ENCODE assay signal across 29 cellular contexts in genomic region chr10:95458824-95459223, GRCh38.
DNase-seq lines count a peak whose midpoint lies in the region; ATAC-seq and TF ChIP-seq lines count a peak whose summit lies in the region.
"Had no signal": no experiment of that assay in that cellular context is flagged by ENCODE, and none has a peak within 500 bp of the region (broad histone marks: within the 10 kb centered on the region; RNA-seq: fewer than 3 reads in every experiment).

No MANE protein-coding gene starts in this region.

- TF ChIP-seq CTCF in left ventricle myocardium inferior (IDR thresholded peaks at IDR 0.05; ENCODE audit: borderline replicate concordance) (no peak), GM10248 (IDR thresholded peaks at IDR 0.05; ENCODE audit: control extremely low read depth, extremely low read depth, low read depth, missing control alignments) (no peak)

- no peaks in the 10 kb centered on the region for H3K36me3 ChIP-seq in left ventricle myocardium inferior
- H3K36me3 ChIP-seq: HAP-1, pancreas, Peyer's patch, upper lobe of left lung had no signal

- ATAC-seq in Right ventricle myocardium inferior = no peak
- no peak for ATAC-seq in activated T-cell treated with anti-CD3 and anti-CD28 coated beads, Interleukin-2, amount 50 U/mL, for 72 hours (replicated peaks in 1 of 2)
- ATAC-seq: activated CD8-positive, alpha-beta T cell treated with anti-CD3 and anti-CD28 coated beads, Interleukin-2, amount 10 ng/mL, durations not matched to agents 7 days and 5 days; activated T-helper 17 cell treated with anti-CD3 and anti-CD28 coated beads, Interleukin-2, amount 50 U/mL, for 72 hours; pancreas had no signal

- intact Hi-C loops in left ventricle myocardium inferior (cut with micrococcal nuclease) (no loop called here), Right ventricle myocardium inferior (cut with DNase I) (no loop called here)

- peak overlapping the region; percentile 92 for H3K27ac ChIP-seq in left ventricle myocardium inferior (replicated peaks)
- peak overlapping the region; percentile 55 for H3K27ac ChIP-seq in layer of hippocampus (ENCODE audit: low read depth, low read length)
- H3K27ac ChIP-seq: pancreas, upper lobe of left lung had no signal

- no peaks in the 10 kb centered on the region for H3K9me3 ChIP-seq in left ventricle myocardium inferior (replicated peaks)
- H3K9me3 ChIP-seq: Caco-2, HAP-1, pancreas, Peyer's patch, upper lobe of left lung had no signal

- H3K4me1 ChIP-seq in left ventricle myocardium inferior = peaks cover 90% of the 10 kb centered on the region
- H3K4me1 ChIP-seq: HAP-1 had no signal

- H3K27me3 Mint-ChIP-seq in activated T-cell treated with anti-CD3 and anti-CD28 coated beads, Interleukin-2, amount 50 U/mL, for 72 hours (ENCODE audit: low read depth) = peaks cover 14% of the 10 kb centered on the region

- no peaks in the 10 kb centered on the region for H3K36me3 Mint-ChIP-seq in activated T-cell treated with anti-CD3 and anti-CD28 coated beads, Interleukin-2, amount 50 U/mL, for 72 hours (ENCODE audit: insufficient read depth in 2 of 2)
- H3K36me3 Mint-ChIP-seq: activated naive CD4-positive, alpha-beta T cell treated with anti-CD3 and anti-CD28 coated beads, Interleukin-2, amount 10 ng/mL, durations not matched to agents 7 days and 5 days; CD14-positive monocyte had no signal

- H3K4me3 ChIP-seq in left ventricle myocardium inferior = no peak overlapping the region
- H3K4me3 ChIP-seq: HAP-1, pancreas, Peyer's patch, upper lobe of left lung had no signal

- DNase-seq in left ventricle myocardium inferior = no peak
- no peak for DNase-seq in Right ventricle myocardium inferior (ENCODE audit: missing footprints)
- DNase-seq in renal cortical epithelial cell (ENCODE audit: low read depth) = peak; percentile 46
- no peak for DNase-seq in activated T-cell treated with anti-CD3 and anti-CD28 coated beads, Interleukin-2, amount 50 U/mL, for 72 hours
- no peak for DNase-seq in ureter (ENCODE audit: low spot score)
- DNase-seq in GM10248 (ENCODE audit: extremely low spot score) = no peak
- no peak for DNase-seq in NCI-H1105 treated with DMSO at 0.1 percent for 48 hours (lab: John Stamatoyannopoulos, UW)
- DNase-seq: activated CD8-positive, alpha-beta T cell treated with anti-CD3 and anti-CD28 coated beads, Interleukin-2, amount 10 ng/mL, durations not matched to agents 7 days and 5 days; activated naive CD4-positive, alpha-beta T cell treated with anti-CD3 and anti-CD28 coated beads, Interleukin-2, amount 10 ng/mL, durations not matched to agents 7 days and 5 days; Caco-2; DMS53; endodermal cell; hippocampal formation; Kasumi-1; NCI-H1436; NCI-H2107; NCI-H446 treated with DMSO at 0.1 percent for 48 hours; NCI-H774; pancreas; Peyer's patch; stimulated activated CD4-positive, alpha-beta T cell treated with anti-CD3 and anti-CD28 coated beads, Interleukin-2, amount 100 ng/mL, for 48 hours; SW 1271; upper lobe of left lung had no signal

- H3K27ac Mint-ChIP-seq in activated T-cell treated with anti-CD3 and anti-CD28 coated beads, Interleukin-2, amount 50 U/mL, for 72 hours = no peak overlapping the region
- H3K27ac Mint-ChIP-seq: activated CD8-positive, alpha-beta T cell treated with anti-CD3 and anti-CD28 coated beads, Interleukin-2, amount 10 ng/mL, durations not matched to agents 7 days and 5 days; activated naive CD4-positive, alpha-beta T cell treated with anti-CD3 and anti-CD28 coated beads, Interleukin-2, amount 10 ng/mL, durations not matched to agents 7 days and 5 days; activated T-helper 17 cell treated with anti-CD3 and anti-CD28 coated beads, Interleukin-2, amount 50 U/mL, for 72 hours; CD14-positive monocyte; dendritic cell treated with granulocyte-macrophage colony-stimulating factor and Interleukin-4, amounts not matched to agents 40 ng/mL and 50 ng/mL, for 4 days had no signal

- CTCF ChIA-PET in GM10248 (lab: Yijun Ruan, JAX) = interaction anchor here (1.0 to 2.1 kb wide), 5 partner anchors 12 to 35 kb away, joined by 3 to 11 read pairs (median 4); no protein-coding TSS in a partner anchor

- no peaks in the 10 kb centered on the region for H3K4me1 Mint-ChIP-seq in activated T-cell treated with anti-CD3 and anti-CD28 coated beads, Interleukin-2, amount 50 U/mL, for 72 hours (ENCODE audit: low read depth)
- H3K4me1 Mint-ChIP-seq: activated naive CD4-positive, alpha-beta T cell treated with anti-CD3 and anti-CD28 coated beads, Interleukin-2, amount 10 ng/mL, durations not matched to agents 7 days and 5 days; activated T-helper 17 cell treated with anti-CD3 and anti-CD28 coated beads, Interleukin-2, amount 50 U/mL, for 72 hours; CD14-positive monocyte had no signal

- H3K27me3 ChIP-seq in left ventricle myocardium inferior (ENCODE audit: low read depth) (no peaks in the 10 kb centered on the region), layer of hippocampus (ENCODE audit: control insufficient read depth, insufficient read depth, low read length) (no peaks in the 10 kb centered on the region)
- H3K27me3 ChIP-seq: pancreas, Peyer's patch, upper lobe of left lung had no signal

- no peak overlapping the region for H3K4me3 Mint-ChIP-seq in activated T-cell treated with anti-CD3 and anti-CD28 coated beads, Interleukin-2, amount 50 U/mL, for 72 hours
- H3K4me3 Mint-ChIP-seq: activated CD8-positive, alpha-beta T cell treated with anti-CD3 and anti-CD28 coated beads, Interleukin-2, amount 10 ng/mL, durations not matched to agents 7 days and 5 days; activated naive CD4-positive, alpha-beta T cell treated with anti-CD3 and anti-CD28 coated beads, Interleukin-2, amount 10 ng/mL, durations not matched to agents 7 days and 5 days; activated T-helper 17 cell treated with anti-CD3 and anti-CD28 coated beads, Interleukin-2, amount 50 U/mL, for 72 hours; CD14-positive monocyte; dendritic cell treated with granulocyte-macrophage colony-stimulating factor and Interleukin-4, amounts not matched to agents 40 ng/mL and 50 ng/mL, for 4 days; endodermal cell had no signal

- H3K9me3 Mint-ChIP-seq in activated T-cell treated with anti-CD3 and anti-CD28 coated beads, Interleukin-2, amount 50 U/mL, for 72 hours = no peaks in the 10 kb centered on the region
- H3K9me3 Mint-ChIP-seq: activated naive CD4-positive, alpha-beta T cell treated with anti-CD3 and anti-CD28 coated beads, Interleukin-2, amount 10 ng/mL, durations not matched to agents 7 days and 5 days; activated T-helper 17 cell treated with anti-CD3 and anti-CD28 coated beads, Interleukin-2, amount 50 U/mL, for 72 hours; CD14-positive monocyte; dendritic cell treated with granulocyte-macrophage colony-stimulating factor and Interleukin-4, amounts not matched to agents 40 ng/mL and 50 ng/mL, for 4 days; endodermal cell; neural crest cell had no signal

- POLR2A ChIA-PET in GM10248 (lab: Yijun Ruan, JAX) = no interaction called here
